Comparison of ENCODE assay signal across 1 cellular context in the genomic region with DNA sequence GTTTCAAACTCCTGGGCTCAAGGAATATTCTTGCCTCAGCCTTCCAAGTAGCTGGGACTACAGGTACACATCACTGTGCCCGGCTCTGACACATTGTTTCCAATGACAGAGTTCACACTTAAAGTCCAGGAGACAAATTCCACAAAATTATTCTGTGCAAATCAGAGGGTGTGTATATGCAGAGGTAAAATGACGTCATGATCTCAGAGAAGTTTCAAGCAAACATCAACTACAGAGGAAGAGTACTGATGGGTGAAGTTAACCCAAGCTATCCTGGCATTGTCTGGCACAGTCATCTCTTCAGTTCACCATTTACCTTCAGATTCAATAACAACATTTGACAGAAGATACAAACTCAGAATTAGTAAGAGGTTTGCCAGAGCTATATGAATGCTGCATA.
TF ChIP-seq lines count a peak whose summit lies in the region.

No MANE protein-coding gene starts in this region.

TF ChIP-seq in K562, 482 proteins besides CTCF, POLR2A, EP300 and RAD21 (continued from another document):
- TF ChIP-seq GATAD2A (IDR thresholded peaks at IDR 0.05), result no peak
- TF ChIP-seq, protein P1, sequence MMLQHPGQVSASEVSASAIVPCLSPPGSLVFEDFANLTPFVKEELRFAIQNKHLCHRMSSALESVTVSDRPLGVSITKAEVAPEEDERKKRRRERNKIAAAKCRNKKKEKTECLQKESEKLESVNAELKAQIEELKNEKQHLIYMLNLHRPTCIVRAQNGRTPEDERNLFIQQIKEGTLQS (IDR thresholded peaks at IDR 0.05), result peak; percentile 58; the same call in 1 of the 2 replicates
- TF ChIP-seq, protein P1 (CRISPR knock-in tag; conservative IDR thresholded peaks at IDR 0.05), result no peak
- TF ChIP-seq PURB (CRISPR knock-in tag; IDR thresholded peaks at IDR 0.05; ENCODE audit: low read depth), result no peak
- no peak for TF ChIP-seq POLR2AphosphoS5 (IDR thresholded peaks at IDR 0.05; ENCODE audit: control insufficient read depth, insufficient read depth, low read depth, low read length)
